6 cellular contexts compared by ENCODE assay signal in the genomic region with DNA sequence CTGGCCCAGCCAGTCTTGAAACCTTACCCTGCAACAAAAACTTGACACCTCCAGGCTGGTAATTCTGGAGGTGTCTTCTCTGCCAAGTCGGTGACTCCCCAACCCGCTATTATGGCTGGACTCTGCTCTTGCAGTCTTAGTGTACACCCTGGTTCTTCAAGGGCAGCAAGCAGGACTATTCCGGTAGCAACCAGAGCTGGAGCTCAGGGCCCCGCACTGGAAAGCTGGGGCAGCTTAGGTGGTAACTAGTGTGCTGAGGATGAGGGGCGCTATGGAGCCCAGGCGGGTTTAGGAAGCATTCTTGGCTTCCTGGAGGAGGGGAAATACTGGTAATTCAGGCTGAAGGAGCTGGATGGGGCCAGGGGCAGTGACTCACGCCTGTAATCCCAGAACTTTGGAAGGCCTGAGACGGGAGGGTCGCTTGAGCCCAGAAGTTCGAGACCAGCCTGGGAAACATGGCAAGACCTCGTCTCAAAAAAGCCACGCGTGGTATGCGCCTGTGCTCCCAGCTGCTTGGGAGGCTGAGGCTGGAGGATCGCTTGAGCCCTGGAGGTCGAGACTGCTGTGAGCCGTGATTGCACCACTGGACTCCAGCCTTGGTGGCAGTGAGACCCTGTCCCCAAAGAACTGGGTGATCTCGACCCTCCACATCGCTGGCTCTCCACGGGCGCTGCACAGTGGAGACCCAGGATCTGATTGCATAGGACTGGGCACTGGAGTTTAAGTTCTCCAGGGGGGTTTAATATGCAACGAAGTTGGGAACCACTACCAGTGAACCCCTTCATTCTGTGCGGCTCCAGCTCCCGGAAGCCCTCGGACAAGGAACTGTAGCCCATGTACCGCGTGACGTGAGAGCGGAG. TPM values are rescaled to one million over a fixed set of nuclear protein-coding genes. Genes with fewer than 3 reads are reported as not detected.
DNase-seq lines count a peak whose midpoint lies in the region; ATAC-seq and TF ChIP-seq lines count a peak whose summit lies in the region.

No MANE protein-coding gene starts in this region.

- peaks cover 30% of the 10 kb centered on the region for H3K4me1 Mint-ChIP-seq in progenitor cell of endocrine pancreas (ENCODE audit: low read depth)

- no peak overlapping the region for H3K27ac Mint-ChIP-seq in progenitor cell of endocrine pancreas

- peaks cover 9% of the 10 kb centered on the region for H3K36me3 Mint-ChIP-seq in progenitor cell of endocrine pancreas (ENCODE audit: insufficient read depth)

- peaks cover 10% of the 10 kb centered on the region for H3K4me1 ChIP-seq in HUES64 (ENCODE audit: insufficient read depth, low read length)

- no peak overlapping the region; the same call in 1 of the 2 replicates for H3K27ac ChIP-seq in HUES64 (ENCODE audit: low read depth, low read length)

- ATAC-seq in HG02840 (IDR thresholded peaks at IDR 0.05; ENCODE audit: low FRiP score, unreplicated experiment) (no peak), GM21515 (IDR thresholded peaks at IDR 0.05; ENCODE audit: unreplicated experiment) (no peak)

- peaks cover 27% of the 10 kb centered on the region for H3K27me3 ChIP-seq in HUES64 (ENCODE audit: insufficient read depth, low read length)

- peak; percentile 61 for DNase-seq in cerebellar cortex (ENCODE audit: low spot score)
- no peak for DNase-seq in progenitor cell of endocrine pancreas (ENCODE audit: low spot score, unreplicated experiment)
- no peak for DNase-seq in NCI-H2171 (lab: John Stamatoyannopoulos, UW)

- 37% methylated on average over 29 of the region's 29 CpGs for WGBS in HUES64

- H3K4me3 ChIP-seq in HUES64 (ENCODE audit: low read length) = peak overlapping the region; percentile 79

- H3K9ac ChIP-seq in HUES64 (ENCODE audit: low read depth, low read length) = peak overlapping the region; percentile 40; the same call in 1 of the 2 replicates

- peaks cover 28% of the 10 kb centered on the region for H3K36me3 ChIP-seq in HUES64 (ENCODE audit: insufficient read depth, low read length)

- H3K9me3 Mint-ChIP-seq in progenitor cell of endocrine pancreas (ENCODE audit: low read depth) = no peaks in the 10 kb centered on the region

- no peaks in the 10 kb centered on the region for H3K9me3 ChIP-seq in HUES64 (ENCODE audit: insufficient read depth, low read depth, low read length)

- peak overlapping the region; percentile 55 for H3K4me3 Mint-ChIP-seq in progenitor cell of endocrine pancreas (ENCODE audit: low read depth)

- peaks cover 9% of the 10 kb centered on the region for H3K27me3 Mint-ChIP-seq in progenitor cell of endocrine pancreas

- TF ChIP-seq CTCF in progenitor cell of endocrine pancreas (IDR thresholded peaks at IDR 0.05; ENCODE audit: unreplicated experiment) = peak; percentile 22

RNA-seq across cellular contexts. Expression of gene AIFM3, which starts 10.6 kb away (rescaled TPM):
- polyA plus RNA-seq in HUES64 (2013, experiment 1 of 2) = 0.50 TPM
- 0.25 TPM for polyA plus RNA-seq in HUES64 (2013, experiment 2 of 2)
- 1.8 and 2.3 TPM in 2 replicates for total RNA-seq in progenitor cell of endocrine pancreas

RNA-seq across cellular contexts. Expression of gene LZTR1, which starts 25.6 kb away (rescaled TPM):
- polyA plus RNA-seq in HUES64 (2013, experiment 1 of 2) = 15.3 TPM
- 16.1 TPM for polyA plus RNA-seq in HUES64 (2013, experiment 2 of 2)
- total RNA-seq in progenitor cell of endocrine pancreas = 91.6 and 93.8 TPM in 2 replicates

RNA-seq across cellular contexts. Expression of gene CRKL, which starts 39.3 kb away (rescaled TPM):
- 42.5 TPM for polyA plus RNA-seq in HUES64 (2013, experiment 1 of 2)
- 43.4 TPM for polyA plus RNA-seq in HUES64 (2013, experiment 2 of 2)
- total RNA-seq in progenitor cell of endocrine pancreas = 81.4 and 86.3 TPM in 2 replicates

RNA-seq across cellular contexts. Expression of gene THAP7, which starts 45.4 kb away (rescaled TPM):
- polyA plus RNA-seq in HUES64 (2013, experiment 1 of 2) = 18.3 TPM
- polyA plus RNA-seq in HUES64 (2013, experiment 2 of 2) = 18.3 TPM
- total RNA-seq in progenitor cell of endocrine pancreas = 17.6 and 20.2 TPM in 2 replicates

RNA-seq across cellular contexts. Expression of gene P2RX6, which starts 58.5 kb away (rescaled TPM):
- 0.35 TPM for polyA plus RNA-seq in HUES64 (2013, experiment 1 of 2)
- polyA plus RNA-seq in HUES64 (2013, experiment 2 of 2) = 0.57 TPM
- 0.36 and 0.57 TPM in 2 replicates for total RNA-seq in progenitor cell of endocrine pancreas
